In the genomic region with DNA sequence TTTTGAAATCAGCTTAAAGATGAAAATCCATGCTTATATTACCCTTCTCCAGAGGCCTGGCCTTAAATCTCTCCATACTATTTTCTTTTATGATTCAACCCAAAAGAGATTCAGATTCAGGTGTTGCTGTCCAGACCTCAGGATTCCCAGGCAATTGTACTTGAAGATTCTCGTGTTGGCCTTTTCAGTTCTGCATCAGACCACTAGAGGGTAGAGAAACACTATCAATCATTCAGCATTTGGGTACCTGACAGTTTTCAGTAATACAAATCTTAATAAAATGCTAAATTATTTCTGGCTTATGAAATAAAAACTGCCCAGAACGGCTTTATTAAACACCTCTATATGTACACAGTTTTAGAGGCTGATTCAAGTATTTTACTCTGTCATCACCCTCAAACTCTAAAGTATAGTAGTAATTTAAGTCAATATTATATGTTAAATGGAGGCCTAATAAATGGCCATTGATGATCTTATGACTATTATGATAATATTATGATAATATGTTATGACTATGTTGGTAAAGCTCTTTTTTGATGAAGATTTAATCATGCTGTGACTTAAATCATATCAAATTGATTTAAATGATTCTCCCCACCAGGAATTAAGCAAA, we compare ENCODE assay signal across 8 cellular contexts.
DNase-seq lines count a peak whose midpoint lies in the region; ATAC-seq and TF ChIP-seq lines count a peak whose summit lies in the region.

No MANE protein-coding gene starts in this region.

- ATAC-seq in GM21723 (IDR thresholded peaks at IDR 0.05; ENCODE audit: unreplicated experiment), result peak; percentile 88
- no peak for ATAC-seq in HG02970 (IDR thresholded peaks at IDR 0.05; ENCODE audit: low FRiP score, unreplicated experiment)

- H3K18ac ChIP-seq in mesendoderm (ENCODE audit: low read length), result no peak overlapping the region

- H3K23ac ChIP-seq in mesendoderm (ENCODE audit: low read length), result no peak overlapping the region

- H3K4me1 ChIP-seq in endodermal cell (ENCODE audit: control insufficient read depth, insufficient read depth, low read length), result peaks cover 8% of the 10 kb centered on the region
- no peaks in the 10 kb centered on the region for H3K4me1 ChIP-seq in mesendoderm (ENCODE audit: control insufficient read depth, low read depth, low read length)

- peaks cover 15% of the 10 kb centered on the region for H3K36me3 Mint-ChIP-seq in activated T-cell treated with anti-CD3 and anti-CD28 coated beads, Interleukin-2, amount 50 U/mL, for 24 hours (ENCODE audit: low read depth)
- H3K36me3 Mint-ChIP-seq in endodermal cell (ENCODE audit: low read depth), result peaks cover 13% of the 10 kb centered on the region

- no peak overlapping the region for H4K8ac ChIP-seq in mesendoderm (ENCODE audit: low read depth, low read length)

- no peak overlapping the region for H3K56ac ChIP-seq in mesendoderm (ENCODE audit: low read length)

- no peak for DNase-seq in activated T-cell treated with anti-CD3 and anti-CD28 coated beads, Interleukin-2, amount 50 U/mL, for 24 hours
- DNase-seq in activated T-cell treated with anti-CD3 and anti-CD28 coated beads for 4 hours, result no peak
- DNase-seq in RKO (ENCODE audit: low spot score), result peak; percentile 73
- peak; percentile 62 for DNase-seq in endodermal cell
- peak; percentile 77 for DNase-seq in mesendoderm

- no peak overlapping the region for H3K4me3 Mint-ChIP-seq in activated T-cell treated with anti-CD3 and anti-CD28 coated beads, Interleukin-2, amount 50 U/mL, for 24 hours
- H3K4me3 Mint-ChIP-seq in endodermal cell, result no peak overlapping the region

- no peak overlapping the region for H3K4me2 ChIP-seq in mesendoderm (ENCODE audit: low read length)

- H3K4me3 ChIP-seq in endodermal cell (ENCODE audit: low read length), result no peak overlapping the region
- no peak overlapping the region for H3K4me3 ChIP-seq in mesendoderm (ENCODE audit: low read length)

- H2AK5ac ChIP-seq in mesendoderm (ENCODE audit: low read length), result no peak overlapping the region

- H2BK120ac ChIP-seq in mesendoderm (ENCODE audit: low read depth, low read length), result no peak overlapping the region

- H3K9me3 Mint-ChIP-seq in activated T-cell treated with anti-CD3 and anti-CD28 coated beads, Interleukin-2, amount 50 U/mL, for 24 hours, result peaks cover 15% of the 10 kb centered on the region
- H3K9me3 Mint-ChIP-seq in endodermal cell, result peaks cover 17% of the 10 kb centered on the region

- no peaks in the 10 kb centered on the region for H3K27me3 Mint-ChIP-seq in activated T-cell treated with anti-CD3 and anti-CD28 coated beads, Interleukin-2, amount 50 U/mL, for 24 hours
- H3K27me3 Mint-ChIP-seq in endodermal cell (ENCODE audit: insufficient read depth), result no peaks in the 10 kb centered on the region

- H2BK5ac ChIP-seq in mesendoderm (ENCODE audit: low read length), result no peak overlapping the region

- peaks cover 18% of the 10 kb centered on the region for H3K9me3 ChIP-seq in endodermal cell (ENCODE audit: control insufficient read depth, low read length)

- no peaks in the 10 kb centered on the region for H3K79me1 ChIP-seq in mesendoderm (ENCODE audit: low read length)

- H3K4me1 Mint-ChIP-seq in activated T-cell treated with anti-CD3 and anti-CD28 coated beads, Interleukin-2, amount 50 U/mL, for 24 hours (ENCODE audit: low read depth), result peaks cover 40% of the 10 kb centered on the region
- peaks cover 8% of the 10 kb centered on the region for H3K4me1 Mint-ChIP-seq in endodermal cell

- H4K5ac ChIP-seq in mesendoderm (ENCODE audit: low read length), result no peak overlapping the region

- no peak overlapping the region for H3K4ac ChIP-seq in mesendoderm (ENCODE audit: low read depth, low read length)

- H3K27ac Mint-ChIP-seq in activated T-cell treated with anti-CD3 and anti-CD28 coated beads, Interleukin-2, amount 50 U/mL, for 24 hours, result peak overlapping the region; percentile 24
- no peak overlapping the region for H3K27ac Mint-ChIP-seq in endodermal cell

- H3K36me3 ChIP-seq in endodermal cell (ENCODE audit: control insufficient read depth, insufficient read depth, low read length) (no peaks in the 10 kb centered on the region), mesendoderm (ENCODE audit: control insufficient read depth, insufficient read depth, low read length) (no peaks in the 10 kb centered on the region)

- TF ChIP-seq CTCF in LNCAP (IDR thresholded peaks at IDR 0.05) (peak; percentile 92), endodermal cell (conservative IDR thresholded peaks at IDR 0.05) (peak; percentile 97)

- no peak overlapping the region for H2BK15ac ChIP-seq in mesendoderm (replicated peaks; ENCODE audit: low read depth)

- no peak overlapping the region for H3K9ac ChIP-seq in endodermal cell (ENCODE audit: extremely low read depth, low read length, poor library complexity, severe bottlenecking)
- no peak overlapping the region for H3K9ac ChIP-seq in mesendoderm (ENCODE audit: low read length)

- H3K27ac ChIP-seq in endodermal cell (ENCODE audit: low read depth, low read length) (no peak overlapping the region), mesendoderm (ENCODE audit: low read depth, low read length) (no peak overlapping the region)

- H3K27me3 ChIP-seq in endodermal cell (ENCODE audit: control insufficient read depth, insufficient read depth, low read length, poor library complexity, severe bottlenecking) (no peaks in the 10 kb centered on the region), mesendoderm (ENCODE audit: insufficient read depth, low read length, poor library complexity) (no peaks in the 10 kb centered on the region)

- WGBS in endodermal cell (ENCODE audit: insufficient coverage in 1 of 2, insufficient read length in 1 of 2), 2 experiments, result 0 to 8% methylated on average over 1 of the region's 2 CpGs
- no CpG with 5 or more reads among the region's 2 CpGs for WGBS in mesendoderm (ENCODE audit: extremely low coverage, insufficient coverage, low lambda C conversion rate)

- no peaks in the 10 kb centered on the region for H3K79me2 ChIP-seq in mesendoderm (ENCODE audit: control insufficient read depth, insufficient read depth, low read length)

Comparison
In these comparisons a context has a peak if more than half of its experiments do, and no peak if none do; other contexts are left out.
1. DNase-seq: peak in RKO (single experiment), endodermal cell (single experiment) and mesendoderm (single experiment); none in activated T-cell treated with anti-CD3 and anti-CD28 coated beads, Interleukin-2, amount 50 U/mL, for 24 hours (single experiment) and activated T-cell treated with anti-CD3 and anti-CD28 coated beads for 4 hours (single experiment).